ENCODE assay signal across 8 cellular contexts in the genomic region with DNA sequence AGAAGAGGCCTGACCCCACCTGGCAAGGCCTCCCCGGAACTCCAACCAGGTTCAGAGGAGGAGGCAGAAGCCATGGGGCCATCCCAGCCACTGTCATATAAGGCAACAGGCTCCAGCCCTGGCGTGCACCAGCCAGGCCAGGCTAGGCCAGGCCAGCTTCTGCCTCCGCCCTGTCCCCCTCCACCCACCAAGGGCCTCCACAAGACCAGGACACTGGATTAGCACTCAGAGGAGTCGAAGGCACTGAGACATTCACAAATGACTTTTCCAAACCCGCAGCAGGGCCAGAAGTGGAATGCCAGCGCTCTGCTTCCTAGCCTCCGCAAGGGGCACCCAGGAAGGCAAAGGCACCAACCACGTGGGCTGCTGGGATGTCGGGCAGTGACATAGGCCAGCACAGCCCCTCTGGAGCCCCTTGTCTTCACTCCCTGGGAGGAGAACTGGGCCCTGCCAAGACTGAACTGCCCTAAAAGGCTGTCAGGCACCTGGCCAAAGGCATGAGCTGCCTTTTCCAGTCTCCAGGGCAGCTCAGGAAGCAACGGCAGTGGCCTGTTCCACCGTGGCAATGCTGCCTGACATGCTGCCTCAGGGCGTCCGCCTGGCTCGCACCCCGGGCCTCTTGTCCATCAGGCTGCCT. TPM values are rescaled to one million over a fixed set of nuclear protein-coding genes. Genes with fewer than 3 reads are reported as not detected.
DNase-seq lines count a peak whose midpoint lies in the region; ATAC-seq, FAIRE-seq and TF ChIP-seq lines count a peak whose summit lies in the region.

No MANE protein-coding gene starts in this region.

- H3K36me3 ChIP-seq in GM23338 (ENCODE audit: insufficient read depth) (no peaks in the 10 kb centered on the region), small intestine (ENCODE audit: control insufficient read depth in 2 of 2, insufficient read depth in 2 of 2, low read length in 2 of 2) (no peaks in the 10 kb centered on the region)

- 59 to 75% (median 75%) methylated on average over 14 to 15 of the region's 15 CpGs for WGBS in small intestine, 3 donors

- ATAC-seq in GM23338 (peak; percentile 89), sciatic nerve (peak; percentile 94), GM18861 (IDR thresholded peaks at IDR 0.05; ENCODE audit: unreplicated experiment) (no peak), HG03095 (IDR thresholded peaks at IDR 0.05; ENCODE audit: unreplicated experiment) (no peak)

- H3K4me3 ChIP-seq in GM23338 = no peak overlapping the region
- H3K4me3 ChIP-seq in iPS-18c (ENCODE audit: insufficient read depth, low read depth, low read length) = peak overlapping the region; percentile 24; the same call in 1 of the 2 replicates
- no peak overlapping the region for H3K4me3 ChIP-seq in small intestine (ENCODE audit: low read depth in 1 of 2, low read length in 2 of 2)

- H3K4me3 Mint-ChIP-seq in GM23338 = peak overlapping the region; percentile 29; the same call in 2 of the 3 replicates

- H3F3A ChIP-seq in GM23338 (replicated peaks; ENCODE audit: low read depth) = no peaks in the 10 kb centered on the region

- H3K27me3 Mint-ChIP-seq in GM23338 (ENCODE audit: insufficient read depth, low read depth, poor library complexity) = peaks cover 21% of the 10 kb centered on the region

- intact Hi-C loops in sciatic nerve (cut with DNase I) = loop anchor here (10.0 kb wide), 1 partner anchor 583 kb away; a partner anchor contains a TSS

- H3K9me3 ChIP-seq in iPS-18c (ENCODE audit: control insufficient read depth, insufficient read depth, low read length) (no peaks in the 10 kb centered on the region), small intestine (ENCODE audit: control insufficient read depth, low read depth) (no peaks in the 10 kb centered on the region)

- no peaks in the 10 kb centered on the region; the same call in 2 of the 3 replicates for H3K36me3 Mint-ChIP-seq in GM23338 (ENCODE audit: low read depth)

- H3K4me1 ChIP-seq in GM23338 (ENCODE audit: insufficient read depth) (peaks cover 12% of the 10 kb centered on the region), small intestine (ENCODE audit: control insufficient read depth in 2 of 2, insufficient read depth in 1 of 2, low read depth in 1 of 2, low read length in 1 of 2) (no peaks in the 10 kb centered on the region)

- peak; percentile 65 for DNase-seq in GM23338 (ENCODE audit: low spot score)
- peak in 36 of 61 donors; percentile 32 to 87 (median 61) for DNase-seq in caudate nucleus (lab: John Stamatoyannopoulos, UW)
- peak; percentile 85 for DNase-seq in sciatic nerve (ENCODE audit: low spot score)
- no peak for DNase-seq in LoVo (ENCODE audit: low spot score)
- no peak for DNase-seq in small intestine

- no peaks in the 10 kb centered on the region for H3K27me3 ChIP-seq in GM23338 (ENCODE audit: insufficient read depth)
- H3K27me3 ChIP-seq in small intestine (ENCODE audit: control insufficient read depth in 2 of 2, insufficient read depth in 2 of 2, low read length in 2 of 2) = no peaks in the 10 kb centered on the region

- TF ChIP-seq CTCF in GM23338 (conservative IDR thresholded peaks at IDR 0.05; ENCODE audit: low read depth in 2 of 2) = no peak

- no peaks in the 10 kb centered on the region for H3K9me3 Mint-ChIP-seq in GM23338

- H2AFZ ChIP-seq in GM23338 = peak overlapping the region; percentile 96

- peak overlapping the region; percentile 90; the same call in 1 of the 2 replicates for H3K27ac Mint-ChIP-seq in GM23338

- no peaks in the 10 kb centered on the region for H3K79me2 ChIP-seq in GM23338 (replicated peaks; ENCODE audit: insufficient read depth)

- peaks cover 32% of the 10 kb centered on the region for H3K4me1 Mint-ChIP-seq in GM23338

- FAIRE-seq in small intestine (lab: Jason Lieb, UNC) = no peak

- no peaks in the 10 kb centered on the region for H3K9me2 ChIP-seq in GM23338 (ENCODE audit: insufficient read depth)

- peak overlapping the region; percentile 53; the same call in 1 of the 2 replicates for H3K4me2 ChIP-seq in GM23338

- H4K20me1 ChIP-seq in GM23338 (replicated peaks; ENCODE audit: insufficient read depth) = no peaks in the 10 kb centered on the region

- H3K27ac ChIP-seq in GM23338 (ENCODE audit: low read depth) (no peak overlapping the region), caudate nucleus (ENCODE audit: low read depth, low read length) (peak overlapping the region; percentile 90), small intestine (ENCODE audit: low read depth in 1 of 2, low read length in 1 of 2) (peak overlapping the region in 1 of 2 donors; percentile 80)

TF ChIP-seq in GM23338, 12 proteins besides CTCF, POLR2A, EP300 and RAD21 (continues in another document):
- TF ChIP-seq CREB1 (CRISPR knock-in tag; IDR thresholded peaks at IDR 0.05; ENCODE audit: low read depth) = no peak
- no peak for TF ChIP-seq EZH2phosphoT487 (IDR thresholded peaks at IDR 0.05; ENCODE audit: unreplicated experiment)
- TF ChIP-seq, protein P1, sequence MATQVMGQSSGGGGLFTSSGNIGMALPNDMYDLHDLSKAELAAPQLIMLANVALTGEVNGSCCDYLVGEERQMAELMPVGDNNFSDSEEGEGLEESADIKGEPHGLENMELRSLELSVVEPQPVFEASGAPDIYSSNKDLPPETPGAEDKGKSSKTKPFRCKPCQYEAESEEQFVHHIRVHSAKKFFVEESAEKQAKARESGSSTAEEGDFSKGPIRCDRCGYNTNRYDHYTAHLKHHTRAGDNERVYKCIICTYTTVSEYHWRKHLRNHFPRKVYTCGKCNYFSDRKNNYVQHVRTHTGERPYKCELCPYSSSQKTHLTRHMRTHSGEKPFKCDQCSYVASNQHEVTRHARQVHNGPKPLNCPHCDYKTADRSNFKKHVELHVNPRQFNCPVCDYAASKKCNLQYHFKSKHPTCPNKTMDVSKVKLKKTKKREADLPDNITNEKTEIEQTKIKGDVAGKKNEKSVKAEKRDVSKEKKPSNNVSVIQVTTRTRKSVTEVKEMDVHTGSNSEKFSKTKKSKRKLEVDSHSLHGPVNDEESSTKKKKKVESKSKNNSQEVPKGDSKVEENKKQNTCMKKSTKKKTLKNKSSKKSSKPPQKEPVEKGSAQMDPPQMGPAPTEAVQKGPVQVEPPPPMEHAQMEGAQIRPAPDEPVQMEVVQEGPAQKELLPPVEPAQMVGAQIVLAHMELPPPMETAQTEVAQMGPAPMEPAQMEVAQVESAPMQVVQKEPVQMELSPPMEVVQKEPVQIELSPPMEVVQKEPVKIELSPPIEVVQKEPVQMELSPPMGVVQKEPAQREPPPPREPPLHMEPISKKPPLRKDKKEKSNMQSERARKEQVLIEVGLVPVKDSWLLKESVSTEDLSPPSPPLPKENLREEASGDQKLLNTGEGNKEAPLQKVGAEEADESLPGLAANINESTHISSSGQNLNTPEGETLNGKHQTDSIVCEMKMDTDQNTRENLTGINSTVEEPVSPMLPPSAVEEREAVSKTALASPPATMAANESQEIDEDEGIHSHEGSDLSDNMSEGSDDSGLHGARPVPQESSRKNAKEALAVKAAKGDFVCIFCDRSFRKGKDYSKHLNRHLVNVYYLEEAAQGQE (IDR thresholded peaks at IDR 0.05; ENCODE audit: unreplicated experiment) = no peak
- TF ChIP-seq JUNB (IDR thresholded peaks at IDR 0.05; ENCODE audit: unreplicated experiment) = no peak
- TF ChIP-seq, protein P2, sequence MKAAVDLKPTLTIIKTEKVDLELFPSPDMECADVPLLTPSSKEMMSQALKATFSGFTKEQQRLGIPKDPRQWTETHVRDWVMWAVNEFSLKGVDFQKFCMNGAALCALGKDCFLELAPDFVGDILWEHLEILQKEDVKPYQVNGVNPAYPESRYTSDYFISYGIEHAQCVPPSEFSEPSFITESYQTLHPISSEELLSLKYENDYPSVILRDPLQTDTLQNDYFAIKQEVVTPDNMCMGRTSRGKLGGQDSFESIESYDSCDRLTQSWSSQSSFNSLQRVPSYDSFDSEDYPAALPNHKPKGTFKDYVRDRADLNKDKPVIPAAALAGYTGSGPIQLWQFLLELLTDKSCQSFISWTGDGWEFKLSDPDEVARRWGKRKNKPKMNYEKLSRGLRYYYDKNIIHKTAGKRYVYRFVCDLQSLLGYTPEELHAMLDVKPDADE (IDR thresholded peaks at IDR 0.05) = no peak
- no peak for TF ChIP-seq POLR2AphosphoS5 (IDR thresholded peaks at IDR 0.05; ENCODE audit: low read depth)
- no peak for TF ChIP-seq STAT1 (IDR thresholded peaks at IDR 0.05; ENCODE audit: unreplicated experiment)
- TF ChIP-seq NANOG (IDR thresholded peaks at IDR 0.05; ENCODE audit: borderline replicate concordance) = no peak
- no peak for TF ChIP-seq ZNF331 (CRISPR knock-in tag; IDR thresholded peaks at IDR 0.05; ENCODE audit: low read depth)

RNA-seq across cellular contexts. Expression of a gene that starts 37.6 kb away (rescaled TPM):
- total RNA-seq in GM23338 (2014; rRNA removed; shearing (Covaris generic)) = 69.7 and 80.7 TPM in 2 replicates
- 15.4 and 16.8 TPM in 2 replicates for polyA plus RNA-seq in GM23338 (2016; fragmentation: Nextera tagmentation; extraction: Ambion mirVana)
- total RNA-seq in sciatic nerve = 136 TPM
- 10 to 100 TPM in 1 of 3 donors, 1 to 10 TPM in 1, under 1 TPM in 1; 0.45 to 21.0 (median 1.4) TPM for polyA plus RNA-seq in small intestine

RNA-seq across cellular contexts. Expression of a gene that starts 49.7 kb away (rescaled TPM):
- 17.5 and 18.3 TPM in 2 replicates for total RNA-seq in GM23338 (2014; rRNA removed; shearing (Covaris generic))
- polyA plus RNA-seq in GM23338 (2016; fragmentation: Nextera tagmentation; extraction: Ambion mirVana) = 32.0 and 33.8 TPM in 2 replicates
- total RNA-seq in sciatic nerve = 15.9 TPM
- 10 to 100 TPM; 15.9 to 23.0 (median 17.0) TPM for polyA plus RNA-seq in small intestine

Comparison
In these comparisons a context has a peak if more than half of its experiments do, and no peak if none do; other contexts are left out.
1. ATAC-seq: peak in GM23338 (single experiment) and sciatic nerve (single experiment); none in GM18861 (single experiment) and HG03095 (single experiment).
2. DNase-seq: peak in GM23338 (single experiment), caudate nucleus (36 of 61) and sciatic nerve (single experiment); none in LoVo (single experiment) and small intestine (single experiment).